Comparison of ENCODE assay signal across 11 cellular contexts in genomic region chr2:105325389-105325963, GRCh38. TPM values are rescaled to one million over a fixed set of nuclear protein-coding genes. Genes with fewer than 3 reads are reported as not detected.
A peak's percentile ranks its signal among the peaks of the same experiment; 100 is the strongest.
DNase-seq lines count a peak whose midpoint lies in the region; ATAC-seq and TF ChIP-seq lines count a peak whose summit lies in the region.
"Had no signal": no experiment of that assay in that cellular context is flagged by ENCODE, and none has a peak within 500 bp of the region (broad histone marks: within the 10 kb centered on the region; RNA-seq: fewer than 3 reads in every experiment).

No MANE protein-coding gene starts in this region.

- peaks cover 85% of the 10 kb centered on the region for H3K4me1 Mint-ChIP-seq in HFFc6 (ENCODE audit: low read depth)
- peaks cover 38 to 60% of the 10 kb centered on the region in 2 donors for H3K4me1 Mint-ChIP-seq in immature natural killer cell
- peaks cover 44 to 66% of the 10 kb centered on the region in 2 donors for H3K4me1 Mint-ChIP-seq in stimulated activated naive B cell treated with anti-CD40 and anti-IgM and Interleukin-4, amounts not matched to agents 10 μg/mL and 1 μg/mL and 100 μg/mL, for 72 hours
- H3K4me1 Mint-ChIP-seq in Caco-2 (ENCODE audit: low read depth, unreplicated experiment) = peaks cover 16% of the 10 kb centered on the region

- TF ChIP-seq CTCF in HFFc6 (IDR thresholded peaks at IDR 0.05) (no peak), Caco-2 (IDR thresholded peaks at IDR 0.05; ENCODE audit: insufficient read depth in 1 of 2, low read depth in 1 of 2, low read length in 1 of 2, severe bottlenecking in 1 of 2, unreplicated experiment in 1 of 2) (no peak)

- peak overlapping the region; percentile 97 for H3K27ac Mint-ChIP-seq in HFFc6
- peak overlapping the region in 5 of 6 donors; percentile 5 to 89 (median 54) for H3K27ac Mint-ChIP-seq in immature natural killer cell
- no peak overlapping the region for H3K27ac Mint-ChIP-seq in stimulated activated naive B cell treated with anti-CD40 and anti-IgM and Interleukin-4, amounts not matched to agents 10 μg/mL and 1 μg/mL and 100 μg/mL, for 72 hours
- H3K27ac Mint-ChIP-seq in Caco-2 (ENCODE audit: unreplicated experiment) = no peak overlapping the region

- no peaks in the 10 kb centered on the region for H3K9me3 ChIP-seq in Caco-2

- H3K4me3 ChIP-seq in Caco-2 (ENCODE audit: low read depth, low read length) = no peak overlapping the region

- H3K4me1 ChIP-seq in Caco-2 = peaks cover 7% of the 10 kb centered on the region; the same call in 1 of the 2 replicates

- CTCF ChIA-PET in Caco-2 (lab: Charles Lee) = no interaction called here

- no peaks in the 10 kb centered on the region for H3K9me3 Mint-ChIP-seq in HFFc6
- H3K9me3 Mint-ChIP-seq in immature natural killer cell = no peaks in the 10 kb centered on the region
- H3K9me3 Mint-ChIP-seq in stimulated activated naive B cell treated with anti-CD40 and anti-IgM and Interleukin-4, amounts not matched to agents 10 μg/mL and 1 μg/mL and 100 μg/mL, for 72 hours = no peaks in the 10 kb centered on the region
- no peaks in the 10 kb centered on the region for H3K9me3 Mint-ChIP-seq in Caco-2 (ENCODE audit: unreplicated experiment)
- H3K9me3 Mint-ChIP-seq: activated CD8-positive, alpha-beta T cell treated with anti-CD3 and anti-CD28 coated beads for 36 hours; CD14-positive monocyte had no signal

- H3K27me3 ChIP-seq in Caco-2 (replicated peaks; ENCODE audit: control insufficient read depth, insufficient read depth, low read length) = no peaks in the 10 kb centered on the region

- POLR2A ChIA-PET in Caco-2 (lab: Charles Lee) = interaction anchor here (0.7 kb wide), 1 partner anchor 10 kb away, joined by 3 read pairs; no protein-coding TSS in a partner anchor

- H3K27me3 Mint-ChIP-seq in HFFc6 (ENCODE audit: insufficient read depth) (no peaks in the 10 kb centered on the region; the same call in 1 of the 2 replicates), immature natural killer cell (ENCODE audit: low read depth in 3 of 3) (peaks cover 0 to 18% (median 14%) of the 10 kb centered on the region in 3 donors), Caco-2 (ENCODE audit: insufficient read depth, unreplicated experiment) (no peaks in the 10 kb centered on the region)
- H3K27me3 Mint-ChIP-seq in stimulated activated naive B cell treated with anti-CD40 and anti-IgM and Interleukin-4, amounts not matched to agents 10 μg/mL and 1 μg/mL and 100 μg/mL, for 72 hours = no peaks in the 10 kb centered on the region
- H3K27me3 Mint-ChIP-seq: activated CD8-positive, alpha-beta T cell treated with anti-CD3 and anti-CD28 coated beads for 36 hours had no signal

- no peaks in the 10 kb centered on the region for H3K36me3 ChIP-seq in Caco-2 (ENCODE audit: control insufficient read depth, insufficient read depth, low read length)

- H3K36me3 Mint-ChIP-seq in HFFc6 (ENCODE audit: low read depth) = peaks cover 7% of the 10 kb centered on the region; the same call in 1 of the 2 replicates
- H3K36me3 Mint-ChIP-seq in immature natural killer cell = no peaks in the 10 kb centered on the region
- H3K36me3 Mint-ChIP-seq in stimulated activated naive B cell treated with anti-CD40 and anti-IgM and Interleukin-4, amounts not matched to agents 10 μg/mL and 1 μg/mL and 100 μg/mL, for 72 hours = peaks cover 9 to 27% of the 10 kb centered on the region in 2 donors
- no peaks in the 10 kb centered on the region for H3K36me3 Mint-ChIP-seq in Caco-2 (ENCODE audit: insufficient read depth, unreplicated experiment)

- H3K4me3 Mint-ChIP-seq in HFFc6 (peak overlapping the region; percentile 77), immature natural killer cell (no peak overlapping the region), Caco-2 (ENCODE audit: unreplicated experiment) (no peak overlapping the region)
- no peak overlapping the region for H3K4me3 Mint-ChIP-seq in stimulated activated naive B cell treated with anti-CD40 and anti-IgM and Interleukin-4, amounts not matched to agents 10 μg/mL and 1 μg/mL and 100 μg/mL, for 72 hours
- H3K4me3 Mint-ChIP-seq: activated CD8-positive, alpha-beta T cell treated with anti-CD3 and anti-CD28 coated beads for 36 hours; CD14-positive monocyte had no signal

- intact Hi-C loops in Caco-2 (cut with micrococcal nuclease; ENCODE audit: unreplicated experiment) = no loop called here

- peak; percentile 46 for DNase-seq in AG08395 (ENCODE audit: low spot score)
- peak; percentile 76 for DNase-seq in HFFc6
- peak; percentile 32 for DNase-seq in astrocyte of the hippocampus (ENCODE audit: low read depth, low spot score)
- DNase-seq in immature natural killer cell = no peak
- DNase-seq in stimulated activated naive B cell treated with anti-CD40 and anti-IgM and Interleukin-4, amounts not matched to agents 10 μg/mL and 1 μg/mL and 100 μg/mL, for 72 hours = no peak
- no peak for DNase-seq in globus pallidus (ENCODE audit: low spot score)
- DNase-seq in AG20443 (ENCODE audit: low spot score) = no peak
- no peak for DNase-seq in Caco-2
- DNase-seq: activated CD8-positive, alpha-beta T cell treated with anti-CD3 and anti-CD28 coated beads for 36 hours; NCI-H510A treated with DMSO at 0.1 percent for 48 hours had no signal

- no TSS peak for BruUV-seq in Caco-2 (replicated peaks; lab: Mats Ljungman, UMichigan)

- ATAC-seq in stimulated activated naive B cell treated with anti-CD40 and anti-IgM and Interleukin-4, amounts not matched to agents 10 μg/mL and 1 μg/mL and 100 μg/mL, for 72 hours (replicated peaks) = no peak
- ATAC-seq: activated CD8-positive, alpha-beta T cell treated with anti-CD3 and anti-CD28 coated beads for 36 hours had no signal

RNA-seq across cellular contexts. Expression of gene TGFBRAP1, which starts 4.1 kb away (rescaled TPM):
- 10 to 100 TPM; 18.9 to 22.5 (median 19.8) TPM for total RNA-seq in HFFc6 (2021; fragmentation: NEBNext Ultra II Directional; extraction: Animal tissue kit (Norgen Biotek cat#: 25700))
- 10 to 100 TPM; 10.7 to 29.8 (median 15.7) TPM for polyA plus RNA-seq in immature natural killer cell
- 25.7 and 26.0 TPM in 2 replicates for total RNA-seq in Caco-2 (2022)

RNA-seq across cellular contexts. Expression of gene C2orf49, which starts 11.9 kb away (rescaled TPM):
- total RNA-seq in HFFc6 (2021; fragmentation: NEBNext Ultra II Directional; extraction: Animal tissue kit (Norgen Biotek cat#: 25700)) = 10 to 100 TPM; 17.7 to 25.4 (median 20.0) TPM
- 10 to 100 TPM in 2 of 3 donors, 1 to 10 TPM in 1; 4.6 to 12.2 (median 11.1) TPM for polyA plus RNA-seq in immature natural killer cell
- 21.1 and 24.8 TPM in 2 replicates for total RNA-seq in Caco-2 (2022)

Comparison
In these comparisons a context has a peak if more than half of its experiments do, and no peak if none do; other contexts are left out.
1. DNase-seq: peak in AG08395 (single experiment), HFFc6 (single experiment) and astrocyte of the hippocampus (single experiment); none in immature natural killer cell (0 of 3), stimulated activated naive B cell treated with anti-CD40 and anti-IgM and Interleukin-4, amounts not matched to agents 10 μg/mL and 1 μg/mL and 100 μg/mL, for 72 hours (single experiment), globus pallidus (single experiment), AG20443 (single experiment) and Caco-2 (0 of 2).
2. H3K27ac Mint-ChIP-seq: peak in HFFc6 (single experiment) and immature natural killer cell (5 of 6); none in stimulated activated naive B cell treated with anti-CD40 and anti-IgM and Interleukin-4, amounts not matched to agents 10 μg/mL and 1 μg/mL and 100 μg/mL, for 72 hours (single experiment) and Caco-2 (single experiment).